8 cellular contexts compared by ENCODE assay signal in the genomic region with DNA sequence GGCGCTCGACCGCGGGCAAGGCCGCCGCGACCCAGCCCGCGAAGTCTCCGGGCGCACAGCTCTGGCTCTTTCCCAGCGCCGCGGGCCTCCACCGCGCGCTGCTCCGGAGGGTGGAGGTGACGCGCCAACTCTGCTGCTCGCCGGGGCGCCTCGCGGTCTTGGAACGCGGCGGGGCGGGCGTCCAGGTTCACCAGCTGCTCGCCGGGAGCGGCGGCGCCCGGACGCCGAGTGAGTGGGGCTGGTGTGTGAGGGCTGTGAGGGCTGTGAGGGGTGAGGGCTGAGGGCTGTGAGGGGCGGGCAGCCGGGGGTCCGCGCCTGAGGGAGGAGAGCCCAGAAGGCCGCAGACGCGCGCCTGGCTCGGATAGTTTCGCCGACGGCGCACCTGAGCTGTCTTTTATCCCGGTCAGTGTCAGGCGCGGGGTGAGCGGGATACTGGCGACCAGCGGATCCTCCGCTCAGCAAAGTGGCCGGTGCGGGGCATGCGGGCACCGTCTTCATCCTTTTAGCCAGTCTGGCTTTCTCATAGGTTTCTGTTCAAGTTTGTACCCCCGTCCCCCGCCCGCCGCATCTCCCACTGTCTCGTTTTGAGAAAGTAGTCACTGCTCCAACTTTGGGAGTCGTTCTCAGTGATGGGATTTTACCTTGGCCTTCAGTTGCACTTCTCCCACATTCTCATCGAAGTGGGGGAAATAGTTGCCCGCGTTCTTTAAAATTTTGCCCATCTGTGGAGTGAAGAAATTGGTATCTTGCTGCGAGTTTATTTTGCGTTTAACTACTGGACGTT. TPM values are rescaled to one million over a fixed set of nuclear protein-coding genes. Genes with fewer than 3 reads are reported as not detected.
DNase-seq lines count a peak whose midpoint lies in the region; ATAC-seq and TF ChIP-seq lines count a peak whose summit lies in the region.

No MANE protein-coding gene starts in this region.

- no peak for TF ChIP-seq CTCF in HL-60 (IDR thresholded peaks at IDR 0.05; ENCODE audit: insufficient read depth, low read length)
- TF ChIP-seq CTCF in neutrophil (IDR thresholded peaks at IDR 0.05) = no peak

- H3K27me3 ChIP-seq in HL-60 (ENCODE audit: insufficient read depth, poor library complexity, severe bottlenecking) (no peaks in the 10 kb centered on the region), neutrophil (peaks cover 22% of the 10 kb centered on the region)

- peaks cover 19 to 23% of the 10 kb centered on the region in 2 experiments for H3K4me1 ChIP-seq in neutrophil (ENCODE audit: control insufficient read depth in 1 of 2, insufficient read depth in 1 of 2, low read depth in 1 of 2, low read length in 1 of 2)
- no peaks in the 10 kb centered on the region for H3K4me1 ChIP-seq in urinary bladder (ENCODE audit: insufficient read depth)

- no peaks in the 10 kb centered on the region for H3K9me3 ChIP-seq in neutrophil

- ATAC-seq in GM21423 (IDR thresholded peaks at IDR 0.05; ENCODE audit: unreplicated experiment) = peak; percentile 34

- peak overlapping the region; percentile 73 for H3K4me3 ChIP-seq in HL-60 (replicated peaks; ENCODE audit: insufficient read depth, low read length)
- peak overlapping the region; percentile 80 to 86 for H3K4me3 ChIP-seq in neutrophil (ENCODE audit: low read depth in 1 of 2, low read length in 1 of 2)
- peak overlapping the region; percentile 76 for H3K4me3 ChIP-seq in urinary bladder (ENCODE audit: low read depth, low read length)

- H3K36me3 ChIP-seq in neutrophil = no peaks in the 10 kb centered on the region
- no peaks in the 10 kb centered on the region for H3K36me3 ChIP-seq in urinary bladder (ENCODE audit: insufficient read depth)

- DNase-seq in DMS53 treated with DMSO at 0.1 percent for 48 hours (lab: John Stamatoyannopoulos, UW; ENCODE audit: unreplicated experiment) (peak; percentile 49), HL-60 (ENCODE audit: low read depth in 1 of 2, low spot score in 1 of 2) (peak in 1 of 2 experiments; percentile 30), germinal center (ENCODE audit: low spot score) (peak; percentile 48), NCI-H1694 treated with DMSO at 0.1 percent for 48 hours (lab: John Stamatoyannopoulos, UW) (no peak)
- DNase-seq in activated CD8-positive, alpha-beta memory T cell treated with anti-CD3 and anti-CD28 coated beads, Interleukin-2, amount 50 U/mL, for 48 hours = peak; percentile 72

- H3K27ac ChIP-seq in HL-60 (replicated peaks) (0 out of 2 replicates have a peak overlapping the region, but pooled peaks have one; percentile 45), neutrophil (peak overlapping the region; percentile 79), urinary bladder (ENCODE audit: low read depth) (peak overlapping the region; percentile 87)

- 4% methylated on average over 74 of the region's 74 CpGs for WGBS in urinary bladder

RNA-seq across cellular contexts. Expression of gene HERC5, which starts 0.6 kb away (rescaled TPM):
- total RNA-seq in urinary bladder = 9.1 TPM
- polyA plus RNA-seq in urinary bladder = 6.5 TPM
